8 cellular contexts compared by ENCODE assay signal in the genomic region with DNA sequence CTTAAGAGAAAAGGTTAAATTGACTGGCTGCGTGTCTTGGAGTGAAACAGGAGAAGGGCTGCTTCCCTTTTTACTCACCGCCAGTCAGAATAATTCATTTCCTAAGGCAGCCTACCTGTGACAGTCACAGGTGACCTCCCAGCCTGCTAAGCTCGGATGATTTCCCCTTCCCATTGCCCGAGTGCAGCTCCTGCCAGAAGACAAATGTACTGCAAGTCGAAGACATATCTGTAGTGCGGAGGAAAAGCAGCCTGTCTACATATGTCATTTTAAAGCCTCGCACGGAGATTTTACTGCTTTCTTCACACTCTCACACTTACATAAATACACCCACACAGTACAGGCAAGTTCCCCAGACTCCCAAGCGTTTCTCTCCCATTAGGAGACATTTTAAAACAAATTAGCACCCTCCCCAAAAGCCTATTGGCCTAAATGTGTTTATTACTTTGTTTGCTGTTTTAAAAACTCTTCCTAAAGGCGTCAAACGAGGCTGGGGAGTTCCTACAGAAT.
DNase-seq lines count a peak whose midpoint lies in the region; ATAC-seq and TF ChIP-seq lines count a peak whose summit lies in the region.

No MANE protein-coding gene starts in this region.

- 27 to 46% (median 34%) methylated on average over 11 of the region's 11 CpGs for WGBS in psoas muscle, 3 donors

- no TSS peak for BruUV-seq in PC-9 (replicated peaks; lab: Mats Ljungman, UMichigan)

- H4K20me1 ChIP-seq in OCI-LY1 (ENCODE audit: insufficient read depth, low read length) (no peaks in the 10 kb centered on the region), PC-9 (ENCODE audit: insufficient read depth) (no peaks in the 10 kb centered on the region)

- H3K9ac ChIP-seq in OCI-LY1 (ENCODE audit: low read length): peak overlapping the region; percentile 70

- peak overlapping the region; percentile 86 for H3K4me2 ChIP-seq in OCI-LY1 (ENCODE audit: low read length)
- no peak overlapping the region for H3K4me2 ChIP-seq in PC-9

- H3K27ac ChIP-seq in OCI-LY1 (ENCODE audit: low read depth, low read length, poor library complexity, severe bottlenecking): peak overlapping the region; percentile 94
- peak overlapping the region; percentile 94 for H3K27ac ChIP-seq in foreskin keratinocyte
- H3K27ac ChIP-seq in psoas muscle: peak overlapping the region; percentile 43
- H3K27ac ChIP-seq in effector memory CD4-positive, alpha-beta T cell (ENCODE audit: insufficient read depth, low read length, poor library complexity, severe bottlenecking): no peak overlapping the region
- H3K27ac ChIP-seq in PC-9: no peak overlapping the region

- POLR2A ChIA-PET in PC-9 (lab: Charles Lee; ENCODE audit: unreplicated experiment): no interaction called here

- no peaks in the 10 kb centered on the region for H3F3A ChIP-seq in OCI-LY1 (ENCODE audit: insufficient read depth, low read length)
- peaks cover 22% of the 10 kb centered on the region for H3F3A ChIP-seq in PC-9 (ENCODE audit: insufficient read depth, low read depth)

- H3K79me2 ChIP-seq in OCI-LY1 (ENCODE audit: insufficient read depth, low read length) (no peaks in the 10 kb centered on the region), PC-9 (ENCODE audit: low read depth) (no peaks in the 10 kb centered on the region)

- DNase-seq in foreskin keratinocyte (peak; percentile 37 to 73), psoas muscle (no peak), PC-9 (no peak), DMS153 (lab: John Stamatoyannopoulos, UW) (no peak)
- DNase-seq in effector memory CD4-positive, alpha-beta T cell: no peak

- H3K9me3 ChIP-seq in OCI-LY1 (ENCODE audit: low read length) (0 out of 2 replicates have a peak, but pooled peaks cover 2% of the 10 kb centered on the region), psoas muscle (no peaks in the 10 kb centered on the region), PC-9 (ENCODE audit: insufficient read depth, low read depth) (0 out of 2 replicates have a peak, but pooled peaks cover 10% of the 10 kb centered on the region)
- H3K9me3 ChIP-seq in effector memory CD4-positive, alpha-beta T cell (ENCODE audit: control insufficient read depth, low read length): no peaks in the 10 kb centered on the region

- peak; percentile 27; the same call in 1 of the 2 replicates for TF ChIP-seq CTCF in OCI-LY1 (IDR thresholded peaks at IDR 0.05; ENCODE audit: low read length)
- TF ChIP-seq CTCF in foreskin keratinocyte (conservative IDR thresholded peaks at IDR 0.05): peak; percentile 50
- TF ChIP-seq CTCF in psoas muscle (IDR thresholded peaks at IDR 0.05): no peak
- TF ChIP-seq CTCF in PC-9 (conservative IDR thresholded peaks at IDR 0.05): no peak

- ATAC-seq in GM18868 (IDR thresholded peaks at IDR 0.05; ENCODE audit: unreplicated experiment): peak; percentile 60
- peak; percentile 65 for ATAC-seq in HG02885 (IDR thresholded peaks at IDR 0.05; ENCODE audit: poor library complexity, unreplicated experiment)
- ATAC-seq in foreskin keratinocyte: peak; percentile 2
- ATAC-seq in psoas muscle: peak in 3 of 4 donors; percentile 34 to 61 (median 45)

- H3K27me3 ChIP-seq in OCI-LY1 (ENCODE audit: insufficient read depth, low read length) (no peaks in the 10 kb centered on the region), foreskin keratinocyte (no peaks in the 10 kb centered on the region), psoas muscle (ENCODE audit: insufficient read depth in 3 of 3, low read length in 2 of 3) (no peaks in the 10 kb centered on the region), PC-9 (ENCODE audit: insufficient read depth, low read depth) (no peaks in the 10 kb centered on the region)
- no peaks in the 10 kb centered on the region for H3K27me3 ChIP-seq in effector memory CD4-positive, alpha-beta T cell (replicated peaks; ENCODE audit: control insufficient read depth, insufficient read depth, low read length, poor library complexity, severe bottlenecking)

- H3K4me3 ChIP-seq in OCI-LY1 (ENCODE audit: low read depth, low read length, poor library complexity, severe bottlenecking) (peak overlapping the region; percentile 51), psoas muscle (peak overlapping the region; percentile 42), PC-9 (no peak overlapping the region)
- H3K4me3 ChIP-seq in effector memory CD4-positive, alpha-beta T cell (ENCODE audit: insufficient read depth, low read depth, low read length, poor library complexity, severe bottlenecking): no peak overlapping the region

- H2AFZ ChIP-seq in OCI-LY1 (ENCODE audit: low read length): no peak overlapping the region
- H2AFZ ChIP-seq in PC-9: no peak overlapping the region

- H3K36me3 ChIP-seq in OCI-LY1 (ENCODE audit: insufficient read depth, low read length) (no peaks in the 10 kb centered on the region), psoas muscle (ENCODE audit: insufficient read depth in 1 of 2, low read depth in 1 of 2) (no peaks in the 10 kb centered on the region), PC-9 (ENCODE audit: low read depth) (no peaks in the 10 kb centered on the region)
- H3K36me3 ChIP-seq in effector memory CD4-positive, alpha-beta T cell (ENCODE audit: control insufficient read depth, insufficient read depth, low read length): no peaks in the 10 kb centered on the region

- CTCF ChIA-PET in PC-9 (lab: Charles Lee): no interaction called here

- H3K4me1 ChIP-seq in OCI-LY1 (ENCODE audit: insufficient read depth, low read length, severe bottlenecking): peaks cover 57% of the 10 kb centered on the region
- peaks cover 40% of the 10 kb centered on the region for H3K4me1 ChIP-seq in foreskin keratinocyte
- peaks cover 24% of the 10 kb centered on the region for H3K4me1 ChIP-seq in psoas muscle
- no peaks in the 10 kb centered on the region for H3K4me1 ChIP-seq in effector memory CD4-positive, alpha-beta T cell (ENCODE audit: control insufficient read depth, insufficient read depth, low read length, poor library complexity, severe bottlenecking)
- peaks cover 45% of the 10 kb centered on the region for H3K4me1 ChIP-seq in PC-9 (replicated peaks; ENCODE audit: insufficient read depth)

- intact Hi-C loops in psoas muscle (cut with DNase I) (loop anchor here in 1 of 2 donors (5.0 kb wide), 1 partner anchor 65 kb away; no protein-coding TSS in a partner anchor), PC-9 (cut with micrococcal nuclease; ENCODE audit: unreplicated experiment) (no loop called here)

- H3K9me2 ChIP-seq in OCI-LY1 (ENCODE audit: low read depth, low read length): no peaks in the 10 kb centered on the region
- 0 out of 2 replicates have a peak, but pooled peaks cover 7% of the 10 kb centered on the region for H3K9me2 ChIP-seq in PC-9 (ENCODE audit: insufficient read depth)

Comparison
In these comparisons a context has a peak if more than half of its experiments do, and no peak if none do; other contexts are left out.
1. ATAC-seq: peak in every context shown above with its lines; median percentile 65 in HG02885; 60 in GM18868; 45 in psoas muscle; 2 in foreskin keratinocyte.
2. H3K27ac ChIP-seq: peak in OCI-LY1 (single experiment), foreskin keratinocyte (single experiment) and psoas muscle (single experiment); none in effector memory CD4-positive, alpha-beta T cell (single experiment) and PC-9 (single experiment).
3. H3K4me3 ChIP-seq: peak in OCI-LY1 (single experiment) and psoas muscle (single experiment); none in effector memory CD4-positive, alpha-beta T cell (single experiment) and PC-9 (single experiment).
4. CTCF ChIP-seq: peak in OCI-LY1 (single experiment) and foreskin keratinocyte (single experiment); none in psoas muscle (single experiment) and PC-9 (single experiment).
5. DNase-seq: peak in foreskin keratinocyte (2 of 2); none in psoas muscle (0 of 2), effector memory CD4-positive, alpha-beta T cell (0 of 3), PC-9 (0 of 2) and DMS153 (single experiment).